9 cellular contexts compared by ENCODE assay signal in genomic region chr3:121781611-121782010, GRCh38.
"Had no signal": no experiment of that assay in that cellular context is flagged by ENCODE, and none has a peak within 500 bp of the region (broad histone marks: within the 10 kb centered on the region; RNA-seq: fewer than 3 reads in every experiment).

No MANE protein-coding gene starts in this region.

- H3K9me3 Mint-ChIP-seq: GM23338, HFFc6, IgD-negative memory B cell had no signal

- H3K27ac Mint-ChIP-seq: GM23338, HFFc6 had no signal

- H3K4me1 Mint-ChIP-seq: GM23338 had no signal

- H3K27ac ChIP-seq: HL-60 had no signal

- H3K27me3 Mint-ChIP-seq: IgD-negative memory B cell had no signal

- FAIRE-seq: H1, HepG2 had no signal

- H3K4me3 Mint-ChIP-seq: GM23338, HFFc6, IgD-negative memory B cell had no signal

- DNase-seq: H7, HFFc6, KBM-7 had no signal

- H3K4me1 ChIP-seq: HAP-1 had no signal

- H3K4me3 ChIP-seq: GM23338, HAP-1 had no signal

- H3K9me3 ChIP-seq: HAP-1 had no signal
